18 cellular contexts compared by ENCODE assay signal in genomic region chr12:29611906-29612305, GRCh38.
A peak's percentile ranks its signal among the peaks of the same experiment; 100 is the strongest.
DNase-seq lines count a peak whose midpoint lies in the region; ATAC-seq lines count a peak whose summit lies in the region.
"Had no signal": no experiment of that assay in that cellular context is flagged by ENCODE, and none has a peak within 500 bp of the region (broad histone marks: within the 10 kb centered on the region; RNA-seq: fewer than 3 reads in every experiment).

No MANE protein-coding gene starts in this region.

- in situ Hi-C loops in GM23248 (cut with MboI): no loop called here

- no peak overlapping the region for H3K4me3 ChIP-seq in GM23248
- H3K4me3 ChIP-seq in CD8-positive, alpha-beta memory T cell (ENCODE audit: low read length): no peak overlapping the region
- H3K4me3 ChIP-seq: sigmoid colon had no signal

- H3K36me3 Mint-ChIP-seq in CD8-positive, alpha-beta memory T cell: no peaks in the 10 kb centered on the region
- no peaks in the 10 kb centered on the region for H3K36me3 Mint-ChIP-seq in effector memory CD8-positive, alpha-beta T cell (ENCODE audit: insufficient read depth)
- H3K36me3 Mint-ChIP-seq: naive B cell had no signal

- intact Hi-C loops in left ventricle myocardium superior (cut with micrococcal nuclease): no loop called here

- peaks cover 0 to 9% (median 0%) of the 10 kb centered on the region in 5 donors for H3K9me3 Mint-ChIP-seq in CD8-positive, alpha-beta memory T cell
- no peaks in the 10 kb centered on the region for H3K9me3 Mint-ChIP-seq in effector memory CD8-positive, alpha-beta T cell
- H3K9me3 Mint-ChIP-seq: activated T-helper 17 cell treated with anti-CD3 and anti-CD28 coated beads, Interleukin-2, amount 50 U/mL, for 72 hours; stimulated activated naive CD8-positive, alpha-beta T cell treated with anti-CD3 and anti-CD28 coated beads, Interleukin-15, amount 100 ng/mL, for 72 hours had no signal

- CTCF ChIA-PET in CD8-positive, alpha-beta memory T cell (lab: Charles Lee): no interaction called here

- POLR2A ChIA-PET in CD8-positive, alpha-beta memory T cell (lab: Charles Lee): no interaction called here

- no peaks in the 10 kb centered on the region for H3K36me3 ChIP-seq in GM23248 (ENCODE audit: low read depth)
- H3K36me3 ChIP-seq in CD8-positive, alpha-beta memory T cell (ENCODE audit: insufficient read depth, low read length): no peaks in the 10 kb centered on the region

- ATAC-seq in left ventricle myocardium superior (peak; percentile 63), HG03354 (IDR thresholded peaks at IDR 0.05; ENCODE audit: poor library complexity, severe bottlenecking, unreplicated experiment) (no peak), GM21367 (IDR thresholded peaks at IDR 0.05; ENCODE audit: unreplicated experiment) (no peak)
- ATAC-seq in effector memory CD8-positive, alpha-beta T cell (replicated peaks): no peak
- ATAC-seq: activated T-helper 17 cell treated with anti-CD3 and anti-CD28 coated beads, Interleukin-2, amount 50 U/mL, for 72 hours; esophagus mucosa; stimulated activated naive CD8-positive, alpha-beta T cell treated with anti-CD3 and anti-CD28 coated beads, Interleukin-15, amount 100 ng/mL, for 72 hours had no signal

- no peak overlapping the region for H2AFZ ChIP-seq in GM23248

- H3K79me2 ChIP-seq in GM23248 (ENCODE audit: insufficient read depth): no peaks in the 10 kb centered on the region

- no peak overlapping the region for H3K9ac ChIP-seq in GM23248

- no peak overlapping the region for H3K27ac Mint-ChIP-seq in CD8-positive, alpha-beta memory T cell
- H3K27ac Mint-ChIP-seq in effector memory CD8-positive, alpha-beta T cell: no peak overlapping the region
- H3K27ac Mint-ChIP-seq: activated T-helper 17 cell treated with anti-CD3 and anti-CD28 coated beads, Interleukin-2, amount 50 U/mL, for 72 hours; naive B cell; stimulated activated naive CD8-positive, alpha-beta T cell treated with anti-CD3 and anti-CD28 coated beads, Interleukin-15, amount 100 ng/mL, for 72 hours had no signal

- no peak overlapping the region for H3K4me2 ChIP-seq in GM23248 (ENCODE audit: unreplicated experiment)

- no peaks in the 10 kb centered on the region for H3K9me3 ChIP-seq in GM23248 (ENCODE audit: low read depth)
- no peaks in the 10 kb centered on the region for H3K9me3 ChIP-seq in CD8-positive, alpha-beta memory T cell (ENCODE audit: low read length)
- H3K9me3 ChIP-seq: sigmoid colon had no signal

- no peaks in the 10 kb centered on the region for H3K9me2 ChIP-seq in GM23248 (ENCODE audit: insufficient read depth)

- DNase-seq in A172 (ENCODE audit: low spot score): peak; percentile 50
- peak; percentile 90 for DNase-seq in GM23248
- peak; percentile 88 for DNase-seq in astrocyte of the hippocampus (ENCODE audit: low read depth, low spot score)
- no peak for DNase-seq in left ventricle myocardium superior
- DNase-seq in CD8-positive, alpha-beta memory T cell: no peak
- DNase-seq in effector memory CD8-positive, alpha-beta T cell: no peak
- DNase-seq: central memory CD4-positive, alpha-beta T cell; H7; naive B cell; NCI-H1417 treated with DMSO at 0.1 percent for 48 hours; NCI-H526 treated with DMSO at 0.1 percent for 48 hours; sigmoid colon; stimulated activated naive CD8-positive, alpha-beta T cell treated with anti-CD3 and anti-CD28 coated beads, Interleukin-15, amount 100 ng/mL, for 72 hours; T-helper 9 cell had no signal

- H3K27ac ChIP-seq in GM23248: peak overlapping the region; percentile 57
- H3K27ac ChIP-seq in CD8-positive, alpha-beta memory T cell (ENCODE audit: low read depth, low read length): no peak overlapping the region
- H3K27ac ChIP-seq: sigmoid colon had no signal

- H4K20me1 ChIP-seq in GM23248 (ENCODE audit: insufficient read depth): no peaks in the 10 kb centered on the region

- H3K4me1 ChIP-seq in GM23248 (ENCODE audit: insufficient read depth): peaks cover 45% of the 10 kb centered on the region
- no peaks in the 10 kb centered on the region for H3K4me1 ChIP-seq in CD8-positive, alpha-beta memory T cell (ENCODE audit: insufficient read depth, low read length)

- H3K4me1 Mint-ChIP-seq in CD8-positive, alpha-beta memory T cell: no peaks in the 10 kb centered on the region
- H3K4me1 Mint-ChIP-seq in effector memory CD8-positive, alpha-beta T cell (ENCODE audit: low read depth in 2 of 2): no peaks in the 10 kb centered on the region
- H3K4me1 Mint-ChIP-seq: activated T-helper 17 cell treated with anti-CD3 and anti-CD28 coated beads, Interleukin-2, amount 50 U/mL, for 72 hours; naive B cell; stimulated activated naive CD8-positive, alpha-beta T cell treated with anti-CD3 and anti-CD28 coated beads, Interleukin-15, amount 100 ng/mL, for 72 hours had no signal

- WGBS in GM23248 (ENCODE audit: low coverage in 1 of 2, low lambda C conversion rate in 2 of 2, missing lambda C conversion rate in 2 of 2), 2 experiments: 0 to 2% methylated on average over 3 of the region's 3 CpGs

- no peak overlapping the region for H3K4me3 Mint-ChIP-seq in CD8-positive, alpha-beta memory T cell
- no peak overlapping the region for H3K4me3 Mint-ChIP-seq in effector memory CD8-positive, alpha-beta T cell
- H3K4me3 Mint-ChIP-seq: activated T-helper 17 cell treated with anti-CD3 and anti-CD28 coated beads, Interleukin-2, amount 50 U/mL, for 72 hours; naive B cell; stimulated activated naive CD8-positive, alpha-beta T cell treated with anti-CD3 and anti-CD28 coated beads, Interleukin-15, amount 100 ng/mL, for 72 hours had no signal

- H3K27me3 ChIP-seq in GM23248 (replicated peaks; ENCODE audit: insufficient read depth): no peaks in the 10 kb centered on the region
- no peaks in the 10 kb centered on the region for H3K27me3 ChIP-seq in CD8-positive, alpha-beta memory T cell (ENCODE audit: insufficient read depth, low read length, poor library complexity, severe bottlenecking)
- H3K27me3 ChIP-seq: sigmoid colon had no signal

- H3F3A ChIP-seq in GM23248 (ENCODE audit: insufficient read depth): peaks cover 14% of the 10 kb centered on the region; the same call in 1 of the 2 replicates

- H3K27me3 Mint-ChIP-seq in CD8-positive, alpha-beta memory T cell: peaks cover 5 to 7% of the 10 kb centered on the region in 2 donors
- peaks cover 6 to 26% of the 10 kb centered on the region in 2 donors for H3K27me3 Mint-ChIP-seq in effector memory CD8-positive, alpha-beta T cell
- H3K27me3 Mint-ChIP-seq: naive B cell had no signal

Comparison
In these comparisons a context has a peak if more than half of its experiments do, and no peak if none do; other contexts are left out.
1. DNase-seq: peak in A172 (single experiment), GM23248 (single experiment) and astrocyte of the hippocampus (single experiment); none in left ventricle myocardium superior (single experiment), CD8-positive, alpha-beta memory T cell (0 of 5) and effector memory CD8-positive, alpha-beta T cell (0 of 3).